Comparison of ENCODE assay signal across 11 cellular contexts in the genomic region with DNA sequence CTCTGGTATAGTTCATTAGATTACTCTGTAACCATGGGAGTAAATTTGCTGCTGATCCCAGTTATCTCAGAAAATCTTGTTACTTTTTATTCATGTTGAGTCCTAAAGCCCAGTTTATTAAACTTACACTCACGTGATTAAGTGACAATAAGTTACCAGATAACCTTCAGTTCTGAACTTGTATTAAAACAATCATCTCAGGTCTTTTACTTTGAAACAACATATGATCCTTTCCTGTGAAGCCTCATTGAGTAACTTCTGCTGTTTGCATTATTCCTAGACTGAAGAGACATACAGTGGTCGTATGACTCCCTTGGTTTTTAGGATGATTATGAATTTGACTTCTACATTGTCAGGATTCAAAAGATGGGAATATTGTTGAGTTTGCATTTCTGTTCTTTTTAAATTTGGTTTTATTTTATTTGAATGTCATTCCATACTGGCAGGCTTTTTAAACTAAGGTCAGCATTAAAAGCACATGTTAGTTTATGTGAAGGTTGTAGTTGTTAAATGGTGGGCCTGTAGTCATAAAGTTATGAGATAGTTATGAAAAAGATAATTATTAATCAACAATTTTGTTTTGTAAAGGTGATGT.
"Had no signal": no experiment of that assay in that cellular context is flagged by ENCODE, and none has a peak within 500 bp of the region (broad histone marks: within the 10 kb centered on the region; RNA-seq: fewer than 3 reads in every experiment).

No MANE protein-coding gene starts in this region.

- H3K4me3 ChIP-seq: adrenal gland, body of pancreas, cardiac muscle cell, colonic mucosa, left ventricle myocardium inferior, ovary, skin epidermis, thyroid gland, upper lobe of left lung, vagina had no signal

- DNase-seq: left ventricle myocardium inferior, ovary had no signal

- H3K27ac ChIP-seq: adrenal gland, body of pancreas, cardiac muscle cell, colonic mucosa, left ventricle myocardium inferior, ovary, skin epidermis, thyroid gland, upper lobe of left lung, vagina had no signal

- H3K4me1 ChIP-seq: body of pancreas, colonic mucosa, left ventricle myocardium inferior, thyroid gland, vagina had no signal

- H3K9me3 ChIP-seq: adrenal gland, body of pancreas, colonic mucosa, left ventricle myocardium inferior, ovary, thyroid gland, upper lobe of left lung, vagina had no signal

- FAIRE-seq: frontal cortex had no signal

- H3K27me3 ChIP-seq: adrenal gland, body of pancreas, cardiac muscle cell, colonic mucosa, ovary, thyroid gland, upper lobe of left lung, vagina had no signal

- H3K36me3 ChIP-seq: colonic mucosa, ovary had no signal
